In genomic region chr9:124462739-124463138, GRCh38 we compare ENCODE assay signal across 31 cellular contexts. TPM values are rescaled to one million over a fixed set of nuclear protein-coding genes. Genes with fewer than 3 reads are reported as not detected.
"Had no signal": no experiment of that assay in that cellular context is flagged by ENCODE, and none has a peak within 500 bp of the region (broad histone marks: within the 10 kb centered on the region; RNA-seq: fewer than 3 reads in every experiment).

No MANE protein-coding gene starts in this region.

- H3K4me1 ChIP-seq: stomach, suprapubic skin, testis, thyroid gland, tibial artery, tibial nerve, transverse colon, upper lobe of left lung, upper lobe of right lung, uterus, vagina had no signal

- H3K4me3 ChIP-seq: stomach, suprapubic skin, testis, thoracic aorta, thyroid gland, tibial artery, tibial nerve, transverse colon, upper lobe of left lung, upper lobe of right lung, uterus, vagina had no signal

- H3K27me3 ChIP-seq: suprapubic skin, testis, thyroid gland, tibial nerve, upper lobe of left lung, upper lobe of right lung, uterus, vagina had no signal

- FAIRE-seq: urothelium cell line had no signal

- H3K36me3 ChIP-seq: stomach, suprapubic skin, thoracic aorta, thyroid gland, tibial artery, tibial nerve, transverse colon, upper lobe of left lung, upper lobe of right lung, uterus, vagina had no signal

- H3K27ac ChIP-seq: stomach, suprapubic skin, testis, thoracic aorta, thyroid gland, tibial artery, tibial nerve, transverse colon, upper lobe of left lung, upper lobe of right lung, uterus, vagina had no signal

- ATAC-seq: stimulated activated effector memory CD8-positive, alpha-beta T cell treated with anti-CD3 and anti-CD28 coated beads, Interleukin-12 subunit alpha, Interleukin-12 subunit beta, amount 100 ng/mL, for 72 hours; stimulated activated memory B cell treated with anti-CD40 and anti-IgM and Interleukin-4, amounts not matched to agents 10 μg/mL and 1 μg/mL and 100 μg/mL, for 72 hours; stimulated activated naive B cell treated with anti-CD40 and anti-IgM and Interleukin-4, amounts not matched to agents 10 μg/mL and 1 μg/mL and 100 μg/mL, for 72 hours; stimulated activated naive CD8-positive, alpha-beta T cell treated with anti-CD3 and anti-CD28 coated beads, Interleukin-15, amount 100 ng/mL, for 72 hours; stimulated activated naive CD8-positive, alpha-beta T cell treated with anti-CD3 and anti-CD28 coated beads, Interleukin-15, Interleukin-2, amounts not matched to agents 100 U/mL and 50 U/mL, for 24 hours; upper lobe of right lung had no signal

- DNase-seq: stimulated activated CD4-positive, alpha-beta T cell treated with anti-CD3 and anti-CD28 coated beads, Interleukin-2, amount 100 ng/mL, for 48 hours; stimulated activated CD4-positive, alpha-beta T cell treated with anti-CD3 and anti-CD28 coated beads, Interleukin-4, amount 100 ng/mL, for 1 hour; stimulated activated CD4-positive, alpha-beta T cell treated with anti-CD3 and anti-CD28 coated beads, Interleukin-4, amount 100 ng/mL, for 24 hours; stimulated activated CD4-positive, alpha-beta T cell treated with anti-CD3 and anti-CD28 coated beads, Interleukin-4, amount 100 ng/mL, for 4 hours; stimulated activated CD8-positive, alpha-beta memory T cell treated with anti-CD3 and anti-CD28 coated beads, Interleukin-4, amount 100 ng/mL, for 48 hours; stimulated activated naive B cell treated with anti-CD40 and anti-IgM and Interleukin-4, amounts not matched to agents 10 μg/mL and 1 μg/mL and 100 μg/mL, for 72 hours; stimulated activated naive CD4-positive, alpha-beta T cell; stimulated activated naive CD4-positive, alpha-beta T cell treated with Interleukin-2 at 50 U/mL for 16 hours; stimulated activated naive CD8-positive, alpha-beta T cell treated with anti-CD3 and anti-CD28 coated beads, Interleukin-15, amount 100 ng/mL, for 72 hours; stimulated activated naive CD8-positive, alpha-beta T cell treated with anti-CD3 and anti-CD28 coated beads, Interleukin-15, Interleukin-2, amounts not matched to agents 100 U/mL and 50 U/mL, for 24 hours; stomach; substantia nigra; testis; thyroid gland; tibial artery; transverse colon; trophoblast cell; upper lobe of left lung; uterus had no signal

- H3K9me3 ChIP-seq: stomach, suprapubic skin, testis, thoracic aorta, thyroid gland, transverse colon, upper lobe of left lung, upper lobe of right lung, uterus, vagina had no signal

RNA-seq across cellular contexts. Expression of gene ADGRD2, which starts 12.5 kb away (rescaled TPM):
- total RNA-seq: stomach, subcutaneous adipose tissue, thoracic aorta, thyroid gland, tibial nerve, transverse colon, upper lobe of left lung, upper lobe of right lung, urinary bladder had no signal
- polyA plus RNA-seq: stomach, urinary bladder had no signal

RNA-seq across cellular contexts. Expression of gene NR5A1, which starts 44.5 kb away (rescaled TPM):
- total RNA-seq: stomach, subcutaneous adipose tissue, suprapubic skin, temporal lobe, thoracic aorta, tibial nerve, transverse colon, upper lobe of right lung, ureter, urinary bladder had no signal
- polyA plus RNA-seq: urinary bladder had no signal
